25 cellular contexts compared by ENCODE assay signal in the genomic region with DNA sequence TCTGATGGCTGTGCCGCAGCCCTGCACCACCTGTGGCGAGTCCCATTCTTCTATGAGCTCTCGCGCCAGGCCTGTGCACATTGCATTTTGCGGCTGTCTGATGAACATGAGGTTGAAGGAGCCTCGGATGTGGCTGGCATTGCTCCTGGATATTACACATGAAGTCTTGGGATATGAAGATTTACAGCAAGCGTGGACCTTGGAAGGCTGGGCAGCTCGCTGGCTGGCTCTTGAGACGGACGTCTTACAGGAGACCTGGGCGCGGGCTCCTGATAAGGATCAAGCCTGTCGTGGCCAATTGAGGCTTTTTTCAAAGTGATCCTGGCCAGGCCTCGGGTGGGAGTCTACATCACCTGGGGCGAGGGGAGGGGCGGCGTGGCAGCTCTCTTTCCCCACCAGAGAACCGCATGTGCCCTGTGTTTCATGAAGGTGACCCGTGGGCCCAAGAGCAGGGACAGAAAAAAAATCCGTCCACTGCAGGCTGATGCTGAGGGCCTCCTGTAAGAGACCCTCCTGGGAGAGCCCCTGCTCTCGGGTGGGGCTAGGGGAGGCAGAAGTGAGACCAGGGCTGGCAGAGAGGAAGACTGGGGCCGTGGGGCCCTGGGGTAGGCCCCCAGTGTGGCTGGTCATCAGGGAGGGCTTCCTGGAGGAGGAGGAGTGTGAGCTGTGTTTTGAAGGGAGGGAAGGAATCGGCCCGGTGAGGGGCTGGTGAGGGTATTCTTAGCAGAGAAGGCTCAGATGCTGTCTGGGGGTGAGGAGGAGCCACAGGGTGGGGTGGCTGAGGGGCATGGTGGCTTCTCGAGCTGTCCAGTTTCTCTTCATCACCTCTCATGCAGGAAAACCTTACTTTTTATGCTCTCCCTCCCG. TPM values are rescaled to one million over a fixed set of nuclear protein-coding genes. Genes with fewer than 3 reads are reported as not detected.
"Had no signal": no experiment of that assay in that cellular context is flagged by ENCODE, and none has a peak within 500 bp of the region (broad histone marks: within the 10 kb centered on the region; RNA-seq: fewer than 3 reads in every experiment).

No MANE protein-coding gene starts in this region.

- ATAC-seq: activated CD8-positive, alpha-beta T cell treated with anti-CD3 and anti-CD28 coated beads for 36 hours; body of pancreas; naive thymus-derived CD8-positive, alpha-beta T cell; upper lobe of right lung had no signal

- H3K27ac Mint-ChIP-seq: activated B cell treated with CpG ODN at 0.5 μM for 24 hours; activated CD8-positive, alpha-beta T cell treated with anti-CD3 and anti-CD28 coated beads for 36 hours; activated naive CD8-positive, alpha-beta T cell treated with anti-CD3 and anti-CD28 coated beads, Interleukin-2, amount 10 ng/mL, durations not matched to agents 7 days and 5 days; activated T-helper 2 cell treated with anti-CD3 and anti-CD28 coated beads, Interferon-gamma antibody, Interleukin-2, Interleukin-4, amounts not matched to agents 10 μg/mL and 5 μg/mL and 100 μg/mL, durations not matched to agents 14 hours and 24 hours and 36 hours; memory B cell had no signal

- H3K27ac ChIP-seq: body of pancreas, colonic mucosa, neutrophil, stomach, testis, upper lobe of right lung had no signal

- H3K4me1 ChIP-seq: body of pancreas, colonic mucosa, stomach, testis, upper lobe of right lung had no signal

- H3K36me3 ChIP-seq: colonic mucosa, neutrophil, stomach, upper lobe of right lung had no signal

- H3K4me3 Mint-ChIP-seq: activated B cell treated with CpG ODN at 0.5 μM for 24 hours; activated CD8-positive, alpha-beta T cell treated with anti-CD3 and anti-CD28 coated beads for 36 hours; activated naive CD8-positive, alpha-beta T cell treated with anti-CD3 and anti-CD28 coated beads, Interleukin-2, amount 10 ng/mL, durations not matched to agents 7 days and 5 days; memory B cell; naive thymus-derived CD8-positive, alpha-beta T cell had no signal

- H3K27me3 ChIP-seq: body of pancreas, colonic mucosa, neutrophil, testis, upper lobe of right lung had no signal

- H3K4me3 ChIP-seq: body of pancreas, colonic mucosa, stomach, testis, upper lobe of right lung had no signal

- FAIRE-seq: endometrium had no signal

- H3K9me3 ChIP-seq: body of pancreas, colonic mucosa, neutrophil, stomach, testis, upper lobe of right lung had no signal

- H3K27me3 Mint-ChIP-seq: activated B cell treated with CpG ODN at 0.5 μM for 24 hours; activated CD8-positive, alpha-beta T cell treated with anti-CD3 and anti-CD28 coated beads for 36 hours; activated naive CD8-positive, alpha-beta T cell treated with anti-CD3 and anti-CD28 coated beads, Interleukin-2, amount 10 ng/mL, durations not matched to agents 7 days and 5 days had no signal

- H3K9me3 Mint-ChIP-seq: activated B cell treated with CpG ODN at 0.5 μM for 24 hours; activated CD8-positive, alpha-beta T cell treated with anti-CD3 and anti-CD28 coated beads for 36 hours; activated naive CD8-positive, alpha-beta T cell treated with anti-CD3 and anti-CD28 coated beads, Interleukin-2, amount 10 ng/mL, durations not matched to agents 7 days and 5 days; activated T-helper 2 cell treated with anti-CD3 and anti-CD28 coated beads, Interferon-gamma antibody, Interleukin-2, Interleukin-4, amounts not matched to agents 10 μg/mL and 5 μg/mL and 100 μg/mL, durations not matched to agents 14 hours and 24 hours and 36 hours; memory B cell had no signal

- DNase-seq: activated B cell treated with CpG ODN at 0.5 μM for 24 hours; activated CD4-positive, alpha-beta T cell treated with anti-CD3 and anti-CD28 coated beads for 48 hours; activated CD8-positive, alpha-beta T cell treated with anti-CD3 and anti-CD28 coated beads for 36 hours; activated naive CD4-positive, alpha-beta T cell treated with Interleukin-2 at 50 U/mL for 16 hours; activated naive CD8-positive, alpha-beta T cell treated with anti-CD3 and anti-CD28 coated beads, Interleukin-2, amount 10 ng/mL, durations not matched to agents 7 days and 5 days; activated T-cell treated with anti-CD3 and anti-CD28 coated beads, Interleukin-2, amount 50 U/mL, for 1 hour; amygdala; body of pancreas; caudate nucleus; colonic mucosa; erythroblast; foreskin melanocyte; head of caudate nucleus; stomach; testis; upper lobe of right lung had no signal

- H3K36me3 Mint-ChIP-seq: activated naive CD8-positive, alpha-beta T cell treated with anti-CD3 and anti-CD28 coated beads, Interleukin-2, amount 10 ng/mL, durations not matched to agents 7 days and 5 days; memory B cell; naive thymus-derived CD8-positive, alpha-beta T cell had no signal

- H3K4me1 Mint-ChIP-seq: activated B cell treated with CpG ODN at 0.5 μM for 24 hours; activated naive CD8-positive, alpha-beta T cell treated with anti-CD3 and anti-CD28 coated beads, Interleukin-2, amount 10 ng/mL, durations not matched to agents 7 days and 5 days; memory B cell; naive thymus-derived CD8-positive, alpha-beta T cell had no signal

RNA-seq across cellular contexts. Expression of a gene that starts 23.6 kb away (rescaled TPM):
- total RNA-seq: activated B cell treated with CpG ODN at 0.5 μM for 24 hours; activated CD8-positive, alpha-beta T cell treated with anti-CD3 and anti-CD28 coated beads for 36 hours; activated naive CD8-positive, alpha-beta T cell treated with anti-CD3 and anti-CD28 coated beads, Interleukin-2, amount 10 ng/mL, durations not matched to agents 7 days and 5 days; activated T-helper 2 cell treated with anti-CD3 and anti-CD28 coated beads, Interferon-gamma antibody, Interleukin-2, Interleukin-4, amounts not matched to agents 10 μg/mL and 5 μg/mL and 100 μg/mL, durations not matched to agents 14 hours and 24 hours and 36 hours; naive thymus-derived CD8-positive, alpha-beta T cell; T-helper 2 cell treated with Interferon-gamma antibody and Interleukin-4, amounts not matched to agents 100 ng/mL and 5 ng/mL, for 36 hours had no signal
- polyA plus RNA-seq: naive thymus-derived CD8-positive, alpha-beta T cell had no signal

RNA-seq across cellular contexts. Expression of a gene that starts 36.0 kb away (rescaled TPM):
- total RNA-seq: activated B cell treated with CpG ODN at 0.5 μM for 24 hours; activated CD8-positive, alpha-beta T cell treated with anti-CD3 and anti-CD28 coated beads for 36 hours; activated naive CD8-positive, alpha-beta T cell treated with anti-CD3 and anti-CD28 coated beads, Interleukin-2, amount 10 ng/mL, durations not matched to agents 7 days and 5 days; activated T-helper 2 cell treated with anti-CD3 and anti-CD28 coated beads, Interferon-gamma antibody, Interleukin-2, Interleukin-4, amounts not matched to agents 10 μg/mL and 5 μg/mL and 100 μg/mL, durations not matched to agents 14 hours and 24 hours and 36 hours; body of pancreas; colonic mucosa; kidney epithelial cell; liver; naive thymus-derived CD8-positive, alpha-beta T cell; renal cortical epithelial cell; T-helper 2 cell treated with Interferon-gamma antibody and Interleukin-4, amounts not matched to agents 100 ng/mL and 5 ng/mL, for 36 hours had no signal
- polyA plus RNA-seq: liver; naive thymus-derived CD8-positive, alpha-beta T cell had no signal
